ENCODE assay signal across 8 cellular contexts in the genomic region with DNA sequence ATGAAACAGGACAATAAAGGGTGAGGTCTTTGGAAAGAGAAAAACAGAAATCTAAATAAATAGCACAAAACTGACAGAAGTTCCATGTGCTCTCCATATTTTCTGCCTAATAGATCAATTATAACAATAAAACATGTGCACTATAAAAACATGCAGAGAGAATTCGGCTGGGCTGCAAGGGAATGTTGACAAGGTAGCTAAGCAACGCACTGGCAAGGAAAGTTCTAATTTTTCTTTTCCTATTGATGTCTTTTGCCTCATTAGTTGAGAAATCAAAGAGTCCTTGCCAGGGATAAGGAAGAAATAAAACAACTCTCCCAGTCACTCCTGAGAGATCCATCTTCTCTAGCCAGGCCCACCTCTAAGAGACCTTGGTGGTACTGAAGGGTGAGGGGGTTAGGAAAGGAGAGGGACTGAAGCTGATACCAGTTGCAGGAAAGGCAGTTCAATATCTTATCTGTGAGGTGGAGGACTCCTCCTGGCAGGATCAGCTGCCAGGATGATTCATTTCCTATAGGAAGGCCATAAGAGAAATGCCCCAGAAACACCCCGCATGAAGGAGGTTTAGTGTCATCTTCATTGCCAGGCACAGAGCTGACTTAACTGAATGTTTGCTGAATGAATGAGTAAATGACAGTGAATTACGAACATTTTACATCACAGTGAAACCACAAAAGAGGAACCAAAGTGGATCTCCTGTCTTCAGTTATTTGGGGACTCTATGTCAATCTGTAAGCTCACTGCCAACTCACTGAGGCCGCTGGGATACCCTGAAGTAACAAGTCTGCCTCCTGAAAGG.
DNase-seq lines count a peak whose midpoint lies in the region; ATAC-seq and TF ChIP-seq lines count a peak whose summit lies in the region.

No MANE protein-coding gene starts in this region.

- no peak overlapping the region for H3K4me3 ChIP-seq in stomach

- no peaks in the 10 kb centered on the region for H3K9me3 Mint-ChIP-seq in activated T-helper 17 cell treated with anti-CD3 and anti-CD28 coated beads, Interleukin-2, amount 50 U/mL, for 72 hours

- no peaks in the 10 kb centered on the region for H3K27me3 ChIP-seq in stomach

- TF ChIP-seq CTCF in stomach (IDR thresholded peaks at IDR 0.05) = no peak

- in situ Hi-C loops in G401 (cut with HindIII; ENCODE audit: low sequenced_read_pairs) = no loop called here

- no peaks in the 10 kb centered on the region for H3K27me3 Mint-ChIP-seq in activated T-helper 17 cell treated with anti-CD3 and anti-CD28 coated beads, Interleukin-2, amount 50 U/mL, for 72 hours

- DNase-seq in AG20443 (ENCODE audit: low spot score) (peak; percentile 40), pons (ENCODE audit: low spot score) (peak; percentile 70), G401 (ENCODE audit: low spot score) (no peak), stomach (no peak), LoVo (ENCODE audit: low spot score) (no peak)

- H3K4me1 Mint-ChIP-seq in activated T-helper 17 cell treated with anti-CD3 and anti-CD28 coated beads, Interleukin-2, amount 50 U/mL, for 72 hours = no peaks in the 10 kb centered on the region

- peak overlapping the region in 2 of 5 donors; percentile 23 to 33 for H3K27ac ChIP-seq in stomach

- H3K36me3 Mint-ChIP-seq in activated T-helper 17 cell treated with anti-CD3 and anti-CD28 coated beads, Interleukin-2, amount 50 U/mL, for 72 hours (ENCODE audit: low read depth) = no peaks in the 10 kb centered on the region

- no peak for TF ChIP-seq POLR2A in stomach (IDR thresholded peaks at IDR 0.05)

- intact Hi-C loops in stomach (cut with DNase I; ENCODE audit: low total_unique reads) = no loop called here

- H3K4me3 Mint-ChIP-seq in activated T-helper 17 cell treated with anti-CD3 and anti-CD28 coated beads, Interleukin-2, amount 50 U/mL, for 72 hours = no peak overlapping the region

- H3K27ac Mint-ChIP-seq in activated T-helper 17 cell treated with anti-CD3 and anti-CD28 coated beads, Interleukin-2, amount 50 U/mL, for 72 hours = no peak overlapping the region

- peaks cover 0 to 34% (median 20%) of the 10 kb centered on the region in 4 donors for H3K4me1 ChIP-seq in stomach

- WGBS in stomach, 5 donors = 59 to 78% (median 73%) methylated on average over 5 of the region's 5 CpGs

- H3K36me3 ChIP-seq in stomach = peaks cover 0 to 3% (median 2%) of the 10 kb centered on the region in 4 donors

- H3K9me3 ChIP-seq in stomach = no peaks in the 10 kb centered on the region

- ATAC-seq in GM19438 (IDR thresholded peaks at IDR 0.05; ENCODE audit: low read depth, unreplicated experiment) = peak; percentile 84
- ATAC-seq in HG03378 (IDR thresholded peaks at IDR 0.05; ENCODE audit: unreplicated experiment) = peak; percentile 97
- peak; percentile 24 for ATAC-seq in activated T-helper 17 cell treated with anti-CD3 and anti-CD28 coated beads, Interleukin-2, amount 50 U/mL, for 72 hours (replicated peaks)

- no peak for TF ChIP-seq EP300 in stomach (IDR thresholded peaks at IDR 0.05)

Comparison
In these comparisons a context has a peak if more than half of its experiments do, and no peak if none do; other contexts are left out.
1. DNase-seq: peak in AG20443 (single experiment) and pons (single experiment); none in G401 (single experiment), stomach (single experiment) and LoVo (single experiment).
2. ATAC-seq: peak in every context shown above with its lines; median percentile 97 in HG03378; 84 in GM19438; 24 in activated T-helper 17 cell treated with anti-CD3 and anti-CD28 coated beads, Interleukin-2, amount 50 U/mL, for 72 hours.